1 cellular context compared by ENCODE assay signal in genomic region chr11:67165595-67165994, GRCh38.
TF ChIP-seq lines count a peak whose summit lies in the region.

No MANE protein-coding gene starts in this region.

TF ChIP-seq in GM12878, 131 proteins besides CTCF, POLR2A, EP300 and RAD21:
- TF ChIP-seq ELK1 (IDR thresholded peaks at IDR 0.05; ENCODE audit: low read depth, low read length) (no peak), NR2F1 (conservative IDR thresholded peaks at IDR 0.05) (peak; percentile 80), ZNF687 (IDR thresholded peaks at IDR 0.05) (0 out of 2 replicates have a peak, but pooled peaks have one; percentile 16), NR2C1 (IDR thresholded peaks at IDR 0.05) (peak; percentile 30; the same call in 1 of the 2 replicates), JUND (IDR thresholded peaks at IDR 0.05; ENCODE audit: low read depth, low read length) (no peak), RELB (IDR thresholded peaks at IDR 0.05; ENCODE audit: low read depth) (no peak; the same call in 1 of the 2 replicates), PML (IDR thresholded peaks at IDR 0.05; ENCODE audit: low read length) (no peak), MTA2 (IDR thresholded peaks at IDR 0.05; ENCODE audit: low read depth) (0 out of 2 replicates have a peak, but pooled peaks have one; percentile 11), CUX1 (IDR thresholded peaks at IDR 0.05; ENCODE audit: insufficient replicate concordance, low read depth, low read length) (no peak), SMARCA5 (IDR thresholded peaks at IDR 0.05) (0 out of 2 replicates have a peak, but pooled peaks have one; percentile 21), IKZF2 (IDR thresholded peaks at IDR 0.05) (peak in 1 of 2 experiments; percentile 22; a peak in 1 of 4 replicates), NR2C2 (IDR thresholded peaks at IDR 0.05; ENCODE audit: borderline replicate concordance, control insufficient read depth, insufficient read length, low read depth) (no peak)
